Comparison of ENCODE assay signal across 19 cellular contexts in genomic region chr1:58704616-58705021, GRCh38. TPM values are rescaled to one million over a fixed set of nuclear protein-coding genes. Genes with fewer than 3 reads are reported as not detected.
DNase-seq lines count a peak whose midpoint lies in the region; ATAC-seq, FAIRE-seq and TF ChIP-seq lines count a peak whose summit lies in the region.
"Had no signal": no experiment of that assay in that cellular context is flagged by ENCODE, and none has a peak within 500 bp of the region (broad histone marks: within the 10 kb centered on the region; RNA-seq: fewer than 3 reads in every experiment).

No MANE protein-coding gene starts in this region.

- peak overlapping the region; percentile 35 for H3K27ac Mint-ChIP-seq in Caco-2 (ENCODE audit: unreplicated experiment)

- no peaks in the 10 kb centered on the region for H3K27me3 ChIP-seq in Caco-2 (replicated peaks; ENCODE audit: control insufficient read depth, insufficient read depth, low read length)
- H3K27me3 ChIP-seq in HCT116 (ENCODE audit: insufficient read depth, low read length) = no peaks in the 10 kb centered on the region
- no peaks in the 10 kb centered on the region for H3K27me3 ChIP-seq in K562 (ENCODE audit: control insufficient read depth in 2 of 2, insufficient read depth in 2 of 2, low read length in 2 of 2)
- H3K27me3 ChIP-seq in iPS-18a (ENCODE audit: control insufficient read depth, insufficient read depth, low read length) = no peaks in the 10 kb centered on the region
- H3K27me3 ChIP-seq: BLaER1 had no signal

- no peaks in the 10 kb centered on the region for H3K27me3 Mint-ChIP-seq in Caco-2 (ENCODE audit: insufficient read depth, unreplicated experiment)
- H3K27me3 Mint-ChIP-seq: CD8-positive, alpha-beta memory T cell had no signal

- H3K4me3 ChIP-seq in Caco-2 (ENCODE audit: low read depth, low read length) (no peak overlapping the region), HCT116 (replicated peaks in 1 of 2; ENCODE audit: low read depth in 1 of 2, low read length in 2 of 2) (no peak overlapping the region), K562 (no peak overlapping the region), iPS-18a (ENCODE audit: low read length) (peak overlapping the region; percentile 0)
- H3K4me3 ChIP-seq: BLaER1 had no signal

- ATAC-seq in HCT116 = no peak
- no peak for ATAC-seq in K562
- ATAC-seq in HG02870 (IDR thresholded peaks at IDR 0.05; ENCODE audit: unreplicated experiment) = no peak
- ATAC-seq: PC-3 had no signal

- TF ChIP-seq CTCF in Caco-2 (IDR thresholded peaks at IDR 0.05; ENCODE audit: insufficient read depth in 1 of 2, low read depth in 1 of 2, low read length in 1 of 2, severe bottlenecking in 1 of 2, unreplicated experiment in 1 of 2) (no peak), HCT116 (IDR thresholded peaks at IDR 0.05 in 2 of 3, conservative IDR thresholded peaks at IDR 0.05 in 1 of 3; ENCODE audit: borderline replicate concordance in 1 of 3, insufficient read depth in 1 of 3, low read depth in 2 of 3, low read length in 2 of 3) (no peak), K562 (IDR thresholded peaks at IDR 0.05 in 2 of 3, conservative IDR thresholded peaks at IDR 0.05 in 1 of 3; ENCODE audit: insufficient read depth in 2 of 3, low read depth in 1 of 3, low read length in 3 of 3) (no peak)

- peak overlapping the region; percentile 61 for H2AFZ ChIP-seq in HCT116 (ENCODE audit: low read depth, low read length, poor library complexity, severe bottlenecking)
- H2AFZ ChIP-seq in K562 (ENCODE audit: low read depth, low read length) = 0 out of 2 replicates have a peak overlapping the region, but pooled peaks have one; percentile 43

- no peaks in the 10 kb centered on the region for H3K9me1 ChIP-seq in K562 (ENCODE audit: control insufficient read depth, insufficient read depth, low read length)

- H3K4me1 ChIP-seq in Caco-2 = peaks cover 7% of the 10 kb centered on the region
- peaks cover 3 to 12% of the 10 kb centered on the region in 2 experiments; a peak in 3 of 4 replicates for H3K4me1 ChIP-seq in HCT116 (ENCODE audit: control insufficient read depth in 1 of 2, insufficient read depth in 2 of 2, low read length in 2 of 2)
- peaks cover 0 to 7% of the 10 kb centered on the region in 2 experiments; a peak in 1 of 5 replicates for H3K4me1 ChIP-seq in K562 (replicated peaks in 1 of 2; ENCODE audit: control insufficient read depth in 2 of 2, insufficient read depth in 2 of 2, low read length in 2 of 2)
- peaks cover 19% of the 10 kb centered on the region for H3K4me1 ChIP-seq in iPS-18a (ENCODE audit: control insufficient read depth, low read depth, low read length)
- H3K4me1 ChIP-seq: BLaER1 had no signal

- TF ChIP-seq RAD21 in HCT116 (IDR thresholded peaks at IDR 0.05; ENCODE audit: low read depth) (no peak), K562 (CRISPR knock-in tag; conservative IDR thresholded peaks at IDR 0.05 in 1 of 2, IDR thresholded peaks at IDR 0.05 in 1 of 2) (no peak)

- H3K9me2 ChIP-seq in HCT116 (ENCODE audit: insufficient read depth) = no peaks in the 10 kb centered on the region

- TF ChIP-seq EP300 in K562 (IDR thresholded peaks at IDR 0.05; ENCODE audit: low read length) = no peak

- H3K9ac ChIP-seq in HCT116 (ENCODE audit: low read length) (no peak overlapping the region), K562 (ENCODE audit: insufficient read depth in 1 of 2, low read depth in 2 of 2, low read length in 2 of 2) (no peak overlapping the region), iPS-18a (ENCODE audit: low read length) (peak overlapping the region; percentile 51)
- H3K9ac ChIP-seq: BLaER1 had no signal

- CTCF ChIA-PET in Caco-2 (lab: Charles Lee) = no interaction called here
- CTCF ChIA-PET in HCT116 (lab: Charles Lee) = no interaction called here
- CTCF ChIA-PET in K562 (lab: Yijun Ruan, JAX; ENCODE audit: low intra/inter-chr PET ratio) = no interaction called here

- H3K79me2 ChIP-seq in HCT116 (ENCODE audit: insufficient read depth, low read length) (peaks cover 2% of the 10 kb centered on the region), K562 (ENCODE audit: control insufficient read depth, insufficient read depth, low read length) (peaks cover 3% of the 10 kb centered on the region)

- POLR2A ChIA-PET in Caco-2 (lab: Charles Lee) = interaction anchor here (0.6 kb wide), 1 partner anchor 10 kb away, joined by 6 read pairs; no protein-coding TSS in a partner anchor
- POLR2A ChIA-PET in HCT116 (lab: Charles Lee) = interaction anchor here (0.6 kb wide), 1 partner anchor 49 kb away, joined by 3 read pairs; no protein-coding TSS in a partner anchor
- POLR2A ChIA-PET in K562 (lab: Yijun Ruan, JAX) = interaction anchor here (0.6 kb wide), 2 partner anchors 295 to 1088 kb away, joined by 3 to 4 read pairs; no protein-coding TSS in a partner anchor

- no peak overlapping the region for H3K4me3 Mint-ChIP-seq in Caco-2 (ENCODE audit: unreplicated experiment)

- in situ Hi-C loops in K562 (cut with MboI) = no loop called here

- BruUV-seq in Caco-2 (replicated peaks; lab: Mats Ljungman, UMichigan) (no TSS peak), HCT116 (replicated peaks; lab: Mats Ljungman, UMichigan) (no TSS peak), K562 (replicated peaks; lab: Mats Ljungman, UMichigan) (no TSS peak)

- H3K27ac ChIP-seq in HCT116 (ENCODE audit: low read depth, low read length) = no peak overlapping the region
- no peak overlapping the region for H3K27ac ChIP-seq in K562 (ENCODE audit: extremely low read depth, low read depth, low read length)
- H3K27ac ChIP-seq in iPS-18a (ENCODE audit: low read length) = peak overlapping the region; percentile 78
- H3K27ac ChIP-seq: BLaER1, RWPE1 had no signal

- H3K9me3 ChIP-seq in Caco-2 = no peaks in the 10 kb centered on the region
- no peaks in the 10 kb centered on the region for H3K9me3 ChIP-seq in HCT116 (ENCODE audit: control insufficient read depth in 1 of 2, insufficient read depth in 1 of 2, low read depth in 1 of 2, low read length in 2 of 2)
- H3K9me3 ChIP-seq in K562 (replicated peaks; ENCODE audit: control insufficient read depth, insufficient read depth, low read depth, low read length) = no peaks in the 10 kb centered on the region
- H3K9me3 ChIP-seq in iPS-18a (ENCODE audit: control insufficient read depth, low read depth, low read length) = no peaks in the 10 kb centered on the region
- H3K9me3 ChIP-seq: BLaER1 had no signal

- no peak overlapping the region for H3K4me2 ChIP-seq in HCT116 (ENCODE audit: low read length)
- no peak overlapping the region for H3K4me2 ChIP-seq in K562 (ENCODE audit: insufficient read depth, low read length)
- H3K4me2 ChIP-seq: BLaER1 had no signal

- RAD21 ChIA-PET in HCT116 (lab: Charles Lee; ENCODE audit: low non-redundant PET in 1 of 2, low total read pairs in 2 of 2, uncharacterized antibody in 2 of 2, unreplicated experiment in 2 of 2) = no interaction called here

- no peaks in the 10 kb centered on the region for H3K9me3 Mint-ChIP-seq in Caco-2 (ENCODE audit: unreplicated experiment)
- H3K9me3 Mint-ChIP-seq: CD8-positive, alpha-beta memory T cell had no signal

- TF ChIP-seq POLR2A in HCT116 (IDR thresholded peaks at IDR 0.05; ENCODE audit: borderline replicate concordance, extremely low read depth, insufficient read depth, insufficient read length) (no peak), K562 (conservative IDR thresholded peaks at IDR 0.05) (no peak)

- DNase-seq in Caco-2 (peak in 1 of 2 experiments; percentile 18), HCT116 (ENCODE audit: low read depth, low spot score) (no peak), K562 (ENCODE audit: extremely low read depth in 1 of 4, low spot score in 3 of 4) (peak in 1 of 4 experiments; percentile 8), HT-29 (ENCODE audit: low spot score) (no peak), DMS79 treated with DMSO at 0.1 percent for 48 hours (lab: John Stamatoyannopoulos, UW) (no peak)
- DNase-seq: CD8-positive, alpha-beta memory T cell; HCEC 1CT; MV-4-11; NCI-H1417; NCI-H2029; NCI-H2171; NCI-H748 treated with DMSO at 0.1 percent for 48 hours; PC-3 had no signal

- H3K36me3 ChIP-seq in Caco-2 (ENCODE audit: control insufficient read depth, insufficient read depth, low read length) (no peaks in the 10 kb centered on the region), HCT116 (ENCODE audit: control insufficient read depth in 1 of 2, insufficient read depth in 2 of 2, low read length in 2 of 2) (no peaks in the 10 kb centered on the region), K562 (ENCODE audit: control insufficient read depth, insufficient read depth, low read length) (no peaks in the 10 kb centered on the region), iPS-18a (ENCODE audit: control insufficient read depth, low read depth, low read length) (no peaks in the 10 kb centered on the region)
- H3K36me3 ChIP-seq: BLaER1 had no signal

- no peak for FAIRE-seq in K562 (lab: Jason Lieb, UNC)
- FAIRE-seq: A204.1, GM19239 had no signal

- H4K20me1 ChIP-seq in HCT116 (ENCODE audit: insufficient read depth) (no peaks in the 10 kb centered on the region), K562 (replicated peaks; ENCODE audit: control insufficient read depth, insufficient read depth, low read length) (no peaks in the 10 kb centered on the region)
- H4K20me1 ChIP-seq: BLaER1 had no signal

- peaks cover 6% of the 10 kb centered on the region for H3K36me3 Mint-ChIP-seq in Caco-2 (ENCODE audit: insufficient read depth, unreplicated experiment)

- intact Hi-C loops in Caco-2 (cut with micrococcal nuclease; ENCODE audit: unreplicated experiment) = no loop called here
- intact Hi-C loops in HCT116 (cut with micrococcal nuclease) = no loop called here
- intact Hi-C loops in K562 (cut with micrococcal nuclease) = no loop called here

- H3K4me1 Mint-ChIP-seq in Caco-2 (ENCODE audit: low read depth, unreplicated experiment) = peaks cover 14% of the 10 kb centered on the region

RNA-seq across cellular contexts. Expression of gene MYSM1, which starts 4.8 kb away (rescaled TPM):
- 35.1 TPM in 2 replicates for total RNA-seq in Caco-2 (2022)
- 37.5 TPM for total RNA-seq in HCT116 (2021; ENCODE audit: unreplicated experiment)
- 5.4 and 6.1 TPM in 2 replicates for polyA plus RNA-seq in HCT116 (2012)
- total RNA-seq in K562 (2011; cell fraction: chromatin; rRNA removed; ENCODE audit: low replicate concordance) = 41.2 and 212 TPM in 2 replicates
- 19.0 and 31.5 TPM in 2 replicates for total RNA-seq in K562 (2011; cell fraction: nucleolus; rRNA removed)
- 78.8 and 129 TPM in 2 replicates for total RNA-seq in K562 (2011; cell fraction: nucleoplasm; rRNA removed)
- 14.8 and 15.3 TPM in 2 replicates for total RNA-seq in K562 (2014; rRNA removed)
- 34.1 and 35.0 TPM in 2 replicates for total RNA-seq in K562 (2014; rRNA removed; fragmentation: Illumina TruSeq; extraction: Trizol)
- total RNA-seq in K562 (2015; rRNA removed; fragmentation: Illumina TruSeq; extraction: Trizol) = 27.6 and 32.3 TPM in 2 replicates
- 30.1 and 34.0 TPM in 2 replicates for total RNA-seq in K562 (2021)
- polyA plus RNA-seq in K562 (2011; rRNA removed) = 50.9 and 52.8 TPM in 2 replicates
- 5.8 and 15.6 TPM in 2 replicates for polyA plus RNA-seq in K562 (2011; cell fraction: cytosol; rRNA removed)
- polyA plus RNA-seq in K562 (2011; cell fraction: nucleus; rRNA removed) = 93.1 and 132 TPM in 2 replicates
- 16.3 and 19.2 TPM in 2 replicates for polyA plus RNA-seq in K562 (2012)
- polyA plus RNA-seq in K562 (2014; fragmentation: Illumina TruSeq; extraction: Trizol) = 21.5 and 30.7 TPM in 2 replicates
- 10 to 100 TPM; 12.9 to 16.1 TPM for polyA plus RNA-seq in K562 (2014; fragmentation: Nextera tagmentation; extraction: Ambion mirVana)
- 27.3 and 32.5 TPM in 2 replicates for polyA plus RNA-seq in K562 (2014; rRNA removed)
- polyA minus RNA-seq in K562 (2011; rRNA and poly(A)+ RNA removed) = 61.9 and 82.4 TPM in 2 replicates
- polyA minus RNA-seq in K562 (2011; cell fraction: cytosol; rRNA and poly(A)+ RNA removed) = 12.4 and 14.9 TPM in 2 replicates
- polyA minus RNA-seq in K562 (2011; cell fraction: nucleus; rRNA and poly(A)+ RNA removed) = 74.5 and 153 TPM in 2 replicates
- 4.7 and 10.5 TPM in 2 replicates for total RNA-seq in HT-29 (2014; rRNA removed; shearing (Covaris generic))
